Comparison of ENCODE assay signal across 8 cellular contexts in genomic region chr1:6602669-6603423, GRCh38. TPM values are rescaled to one million over a fixed set of nuclear protein-coding genes. Genes with fewer than 3 reads are reported as not detected.
DNase-seq lines count a peak whose midpoint lies in the region; ATAC-seq and TF ChIP-seq lines count a peak whose summit lies in the region.

Gene KLHL21, minus strand, starts transcription at chr1:6602869. Its CDS starts 52 bp downstream, at chr1:6602817.

- TF ChIP-seq POLR2A in heart left ventricle (IDR thresholded peaks at IDR 0.05) (peak; percentile 70 to 97), upper lobe of left lung (IDR thresholded peaks at IDR 0.05) (peak; percentile 71 to 96 (median 86))

- intact Hi-C loops in heart left ventricle (cut with DNase I) (loop anchor here in 2 of 10 donors (1.0 to 5.0 kb wide), 4 partner anchors 9 to 99 kb away; partner anchors contain the start of genes DNAJC11 (in 1 of the 2), NOL9 (in 1 of the 2) and THAP3 (in 1 of the 2)), posterior vena cava (cut with DNase I) (no loop called here)

- H3K4me3 ChIP-seq in heart left ventricle (peak within 1 kb of the TSS; percentile 72 to 96 (median 86)), upper lobe of left lung (peak within 1 kb of the TSS; percentile 72 to 99 (median 78))

- WGBS in adipose tissue, 3 donors: 0 to 1% (median 0%) methylated on average over 49 to 90 of the region's 91 CpGs
- WGBS in heart left ventricle, 4 donors: 0 to 1% (median 0%) methylated on average over 21 to 91 of the region's 91 CpGs
- WGBS in upper lobe of left lung, 2 donors: 0 to 1% methylated on average over 3 to 23 of the region's 91 CpGs

- no peak for TF ChIP-seq EP300 in upper lobe of left lung (IDR thresholded peaks at IDR 0.05)

- TF ChIP-seq CTCF in heart left ventricle (IDR thresholded peaks at IDR 0.05) (no peak), upper lobe of left lung (IDR thresholded peaks at IDR 0.05) (peak in 1 of 6 experiments; percentile 36)

- H3K4me1 ChIP-seq in heart left ventricle (peaks cover 18 to 60% (median 51%) of the 10 kb centered on the region in 12 donors), upper lobe of left lung (peaks cover 37 to 46% (median 39%) of the 10 kb centered on the region in 4 donors)

- H3K27ac ChIP-seq in adipose tissue (ENCODE audit: low read depth, low read length) (peak within 1 kb of the TSS; percentile 95), heart left ventricle (peak within 1 kb of the TSS; percentile 92 to 100 (median 99)), upper lobe of left lung (peak within 1 kb of the TSS; percentile 96 to 100 (median 98))

- H3K36me3 ChIP-seq in heart left ventricle: peaks cover 0 to 16% (median 13%) of the 10 kb centered on the region in 9 donors
- peaks cover 2 to 14% (median 9%) of the 10 kb centered on the region in 4 donors for H3K36me3 ChIP-seq in upper lobe of left lung

- DNase-seq in GF-D8 (lab: John Stamatoyannopoulos, UW) (peak; percentile 79), H4 (ENCODE audit: low spot score) (peak; percentile 59), M059J (ENCODE audit: low read depth) (peak; percentile 87), T-helper 1 cell (peak; percentile 65 to 89 (median 76)), heart left ventricle (peak; percentile 92 to 96 (median 94)), posterior vena cava (ENCODE audit: low spot score) (peak; percentile 98), upper lobe of left lung (peak; percentile 94 to 98)

- ATAC-seq in heart left ventricle (peak; percentile 46 to 85 (median 74)), upper lobe of left lung (ENCODE audit: low FRiP score in 2 of 2) (peak; percentile 88 to 91)

- H3K27me3 ChIP-seq in heart left ventricle: no peaks in the 10 kb centered on the region
- no peaks in the 10 kb centered on the region for H3K27me3 ChIP-seq in upper lobe of left lung

- H3K9me3 ChIP-seq in heart left ventricle (no peaks in the 10 kb centered on the region), upper lobe of left lung (no peaks in the 10 kb centered on the region)

RNA-seq across cellular contexts. Expression of gene KLHL21, which starts in this region (rescaled TPM):
- 8.4 and 11.4 TPM in 2 replicates for total RNA-seq in H4 (2014; rRNA removed; shearing (Covaris generic))
- 14.4 and 32.2 TPM in 2 replicates for total RNA-seq in M059J (2014; rRNA removed; shearing (Covaris generic))
- polyA plus RNA-seq in adipose tissue (10 to 100 TPM; 14.5 to 39.0 (median 30.2) TPM), heart left ventricle (10 to 100 TPM; 28.6 to 47.8 TPM)
- total RNA-seq in heart left ventricle (100 to 1,000 TPM in 1 of 9 donors, 10 to 100 TPM in 8; 38.7 to 179 (median 65.4) TPM), posterior vena cava (10 to 100 TPM; 25.5 to 31.7 TPM), upper lobe of left lung (10 to 100 TPM; 26.4 to 66.0 (median 39.7) TPM)

Comparison
In these comparisons a context has a peak if more than half of its experiments do, and no peak if none do; other contexts are left out.
1. Peak in every context shown above with its lines: DNase-seq, ATAC-seq, H3K4me3 ChIP-seq and H3K27ac ChIP-seq.